ENCODE assay signal across 24 cellular contexts in genomic region chr1:65180977-65181376, GRCh38.
"Had no signal": no experiment of that assay in that cellular context is flagged by ENCODE, and none has a peak within 500 bp of the region (broad histone marks: within the 10 kb centered on the region; RNA-seq: fewer than 3 reads in every experiment).

No MANE protein-coding gene starts in this region.

- FAIRE-seq: endothelial cell of umbilical vein, islet of Langerhans, keratinocyte had no signal

- H3K36me3 Mint-ChIP-seq: mesothelial cell of epicardium, naive B cell had no signal

- DNase-seq: colonic mucosa; cortex of kidney; effector CD4-positive, alpha-beta T cell; effector memory CD4-positive, alpha-beta T cell; foreskin fibroblast; foreskin melanocyte; gastrocnemius medialis; glutamatergic neuron; head of caudate nucleus; heart right ventricle; hippocampal formation; left cardiac atrium; left lung; lower lobe of right lung; mesenchymal stem cell; mucosa of descending colon; naive B cell had no signal

- H3K27ac ChIP-seq: colonic mucosa, esophagus muscularis mucosa, gastrocnemius medialis, left lung, lower lobe of right lung had no signal

- H3K27me3 ChIP-seq: colonic mucosa, esophagus muscularis mucosa, gastrocnemius medialis, heart right ventricle, left lung had no signal

- H3K27me3 Mint-ChIP-seq: naive B cell had no signal

- H3K36me3 ChIP-seq: colonic mucosa, esophagus muscularis mucosa, gastrocnemius medialis, heart right ventricle, left lung, lower lobe of right lung had no signal

- H3K9me3 Mint-ChIP-seq: dendritic cell treated with granulocyte-macrophage colony-stimulating factor and Interleukin-4, amounts not matched to agents 40 ng/mL and 50 ng/mL, for 4 days; mesothelial cell of epicardium; naive B cell had no signal

- H3K27ac Mint-ChIP-seq: dendritic cell treated with granulocyte-macrophage colony-stimulating factor and Interleukin-4, amounts not matched to agents 40 ng/mL and 50 ng/mL, for 4 days; mesothelial cell of epicardium; naive B cell had no signal

- H3K4me3 ChIP-seq: colonic mucosa, esophagus muscularis mucosa, gastrocnemius medialis, heart right ventricle, left lung, lower lobe of right lung, mucosa of descending colon had no signal

- H3K9me3 ChIP-seq: colonic mucosa, esophagus muscularis mucosa, gastrocnemius medialis, heart right ventricle, left lung, lower lobe of right lung, mucosa of descending colon had no signal

- ATAC-seq: gastrocnemius medialis, left cardiac atrium, left lung, left ventricle myocardium superior, lower lobe of right lung, mucosa of descending colon had no signal

- H3K4me1 Mint-ChIP-seq: naive B cell had no signal

- H3K4me1 ChIP-seq: colonic mucosa had no signal

- H3K4me3 Mint-ChIP-seq: dendritic cell treated with granulocyte-macrophage colony-stimulating factor and Interleukin-4, amounts not matched to agents 40 ng/mL and 50 ng/mL, for 4 days; mesothelial cell of epicardium; naive B cell had no signal
